1 cellular context compared by ENCODE assay signal in genomic region chr21:26795866-26796329, GRCh38.
TF ChIP-seq lines count a peak whose summit lies in the region.

No MANE protein-coding gene starts in this region.

TF ChIP-seq in HEK293, 187 proteins besides CTCF, POLR2A, EP300 and RAD21 (continued from another document and continues in another):
- TF ChIP-seq SP7 (tag by site-specific recombination; IDR thresholded peaks at IDR 0.05), result peak; percentile 89
- TF ChIP-seq GLI2 (tag by site-specific recombination; IDR thresholded peaks at IDR 0.05; ENCODE audit: borderline replicate concordance, low read depth), result no peak
- no peak for TF ChIP-seq ZBTB44 (tag by site-specific recombination; IDR thresholded peaks at IDR 0.05)
- no peak for TF ChIP-seq ZNF280D (tag by site-specific recombination; IDR thresholded peaks at IDR 0.05)
- peak; percentile 83 for TF ChIP-seq ZNF843 (tag by site-specific recombination; IDR thresholded peaks at IDR 0.05)
- TF ChIP-seq ELK4 (IDR thresholded peaks at IDR 0.05; ENCODE audit: borderline replicate concordance, low read depth, low read length), result no peak
- no peak for TF ChIP-seq ZBTB7A (tag by site-specific recombination; IDR thresholded peaks at IDR 0.05; ENCODE audit: low read depth)
- TF ChIP-seq ZNF16 (tag by site-specific recombination; IDR thresholded peaks at IDR 0.05; ENCODE audit: low read depth), result no peak
- peak; percentile 94 for TF ChIP-seq PRDM1 (tag by site-specific recombination; IDR thresholded peaks at IDR 0.05)
- peak; percentile 49; the same call in 1 of the 2 replicates for TF ChIP-seq ZBTB48 (tag by site-specific recombination; IDR thresholded peaks at IDR 0.05)
- no peak for TF ChIP-seq ZNF654 (tag by site-specific recombination; IDR thresholded peaks at IDR 0.05; ENCODE audit: low read depth)
- TF ChIP-seq ZNF423 (tag by site-specific recombination; IDR thresholded peaks at IDR 0.05), result no peak
- TF ChIP-seq ZNF48 (tag by site-specific recombination; IDR thresholded peaks at IDR 0.05), result no peak
- TF ChIP-seq YY2 (tag by site-specific recombination; IDR thresholded peaks at IDR 0.05), result no peak
- no peak for TF ChIP-seq ZNF513 (tag by site-specific recombination; IDR thresholded peaks at IDR 0.05)
- no peak for TF ChIP-seq ZNF549 (tag by site-specific recombination; IDR thresholded peaks at IDR 0.05)
- no peak for TF ChIP-seq ZNF426 (tag by site-specific recombination; IDR thresholded peaks at IDR 0.05)
- peak; percentile 46; the same call in 1 of the 2 replicates for TF ChIP-seq ZNF184 (tag by site-specific recombination; IDR thresholded peaks at IDR 0.05)
- TF ChIP-seq ZNF510 (tag by site-specific recombination; IDR thresholded peaks at IDR 0.05; ENCODE audit: insufficient replicate concordance), result no peak
- no peak for TF ChIP-seq ZNF280C (tag by site-specific recombination; IDR thresholded peaks at IDR 0.05)
- TF ChIP-seq ZNF561 (tag by site-specific recombination; IDR thresholded peaks at IDR 0.05; ENCODE audit: borderline replicate concordance), result peak; percentile 73
- no peak; the same call in 1 of the 2 replicates for TF ChIP-seq IKZF3 (tag by site-specific recombination; IDR thresholded peaks at IDR 0.05)
- TF ChIP-seq ZIC2 (tag by site-specific recombination; IDR thresholded peaks at IDR 0.05), result no peak
- TF ChIP-seq PRDM6 (tag by site-specific recombination; IDR thresholded peaks at IDR 0.05), result peak; percentile 74
- TF ChIP-seq TRIM28 (IDR thresholded peaks at IDR 0.05; ENCODE audit: borderline replicate concordance, low read length), result peak; percentile 89; the same call in 1 of the 2 replicates
- no peak for TF ChIP-seq ZNF792 (tag by site-specific recombination; IDR thresholded peaks at IDR 0.05)
- no peak for TF ChIP-seq ZNF121 (tag by site-specific recombination; IDR thresholded peaks at IDR 0.05)
- no peak for TF ChIP-seq ZNF830 (tag by site-specific recombination; IDR thresholded peaks at IDR 0.05; ENCODE audit: low read depth)
- no peak for TF ChIP-seq ZNF341 (tag by site-specific recombination; IDR thresholded peaks at IDR 0.05; ENCODE audit: low read depth)
- TF ChIP-seq MYNN (tag by site-specific recombination; IDR thresholded peaks at IDR 0.05; ENCODE audit: borderline replicate concordance), result no peak
- peak; percentile 69 for TF ChIP-seq HIC1 (tag by site-specific recombination; IDR thresholded peaks at IDR 0.05)
- TF ChIP-seq KLF10 (tag by site-specific recombination; IDR thresholded peaks at IDR 0.05), result peak; percentile 23; the same call in 1 of the 2 replicates
- no peak for TF ChIP-seq ZNF133 (tag by site-specific recombination; IDR thresholded peaks at IDR 0.05)
- TF ChIP-seq ZNF335 (tag by site-specific recombination; conservative IDR thresholded peaks at IDR 0.05), result 0 out of 2 replicates have a peak, but pooled peaks have one; percentile 14
- no peak for TF ChIP-seq RBAK (tag by site-specific recombination; IDR thresholded peaks at IDR 0.05)
- TF ChIP-seq SETDB1 (IDR thresholded peaks at IDR 0.05; ENCODE audit: insufficient read length, low read length), result no peak
- TF ChIP-seq MZF1 (tag by site-specific recombination; IDR thresholded peaks at IDR 0.05; ENCODE audit: borderline replicate concordance), result no peak
- TF ChIP-seq ZNF394 (tag by site-specific recombination; IDR thresholded peaks at IDR 0.05; ENCODE audit: borderline replicate concordance), result peak; percentile 50; the same call in 1 of the 2 replicates
- TF ChIP-seq ZSCAN23 (tag by site-specific recombination; IDR thresholded peaks at IDR 0.05), result peak; percentile 81; the same call in 1 of the 2 replicates
- peak; percentile 48; the same call in 1 of the 2 replicates for TF ChIP-seq ZNF518A (tag by site-specific recombination; conservative IDR thresholded peaks at IDR 0.05; ENCODE audit: low read depth)
- TF ChIP-seq EGR2 (tag by site-specific recombination; IDR thresholded peaks at IDR 0.05; ENCODE audit: low read depth), result peak; percentile 98
- peak; percentile 59 for TF ChIP-seq OSR2 (tag by site-specific recombination; IDR thresholded peaks at IDR 0.05)
- no peak for TF ChIP-seq ZNF138 (tag by site-specific recombination; IDR thresholded peaks at IDR 0.05; ENCODE audit: borderline replicate concordance)
- TF ChIP-seq ZNF558 (tag by site-specific recombination; IDR thresholded peaks at IDR 0.05), result no peak
- no peak for TF ChIP-seq ZNF146 (tag by site-specific recombination; IDR thresholded peaks at IDR 0.05)
- peak; percentile 18; the same call in 1 of the 2 replicates for TF ChIP-seq SP3 (tag by site-specific recombination; IDR thresholded peaks at IDR 0.05)
- no peak for TF ChIP-seq REPIN1 (tag by site-specific recombination; IDR thresholded peaks at IDR 0.05; ENCODE audit: low read depth)
- TF ChIP-seq ZNF416 (tag by site-specific recombination; IDR thresholded peaks at IDR 0.05), result no peak
